Comparison of ENCODE assay signal across 11 cellular contexts in the genomic region with DNA sequence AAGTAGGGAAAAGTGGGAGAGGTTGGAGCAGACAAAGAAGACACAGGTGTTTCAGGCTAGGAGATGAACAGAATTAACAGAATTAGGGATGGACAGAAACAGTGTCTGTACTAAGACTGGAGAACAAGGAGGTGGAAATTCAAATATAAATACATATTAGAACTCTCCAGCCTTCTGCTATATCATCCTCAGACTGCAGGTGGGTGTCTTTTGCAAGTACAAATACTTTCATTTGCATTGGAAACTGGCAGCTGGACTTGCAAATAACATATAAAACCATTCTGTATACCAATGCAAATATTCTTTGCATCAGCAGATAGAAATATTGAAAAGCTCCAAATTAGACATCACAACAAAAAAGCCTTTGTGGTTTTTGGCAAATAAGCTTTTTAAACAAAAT.
DNase-seq lines count a peak whose midpoint lies in the region; ATAC-seq and TF ChIP-seq lines count a peak whose summit lies in the region.
"Had no signal": no experiment of that assay in that cellular context is flagged by ENCODE, and none has a peak within 500 bp of the region (broad histone marks: within the 10 kb centered on the region; RNA-seq: fewer than 3 reads in every experiment).

No MANE protein-coding gene starts in this region.

- no peaks in the 10 kb centered on the region for H3F3A ChIP-seq in MM.1S (ENCODE audit: insufficient read depth, low read length)

- DNase-seq in MM.1S = peak; percentile 33
- DNase-seq in fibroblast of pulmonary artery (ENCODE audit: low read depth) = peak; percentile 18
- DNase-seq in stimulated activated naive CD4-positive, alpha-beta T cell (lab: John Stamatoyannopoulos, UW) = no peak
- no peak for DNase-seq in upper lobe of left lung
- no peak for DNase-seq in stimulated activated naive CD4-positive, alpha-beta T cell treated with Interleukin-2 at 50 U/mL for 16 hours (lab: John Stamatoyannopoulos, UW)
- DNase-seq: Calu3, NCI-H774 had no signal

- peak; percentile 35 for ATAC-seq in GM18502 (IDR thresholded peaks at IDR 0.05; ENCODE audit: poor library complexity, unreplicated experiment)
- ATAC-seq in GM21529 (IDR thresholded peaks at IDR 0.05; ENCODE audit: unreplicated experiment) = peak; percentile 41
- ATAC-seq in upper lobe of left lung (ENCODE audit: low FRiP score in 2 of 2) = no peak
- ATAC-seq in GM21737 (IDR thresholded peaks at IDR 0.05; ENCODE audit: unreplicated experiment) = no peak

- H3K9ac ChIP-seq in MM.1S (ENCODE audit: low read length) = no peak overlapping the region
- H3K9ac ChIP-seq: parathyroid adenoma had no signal

- H3K27ac ChIP-seq in MM.1S (ENCODE audit: low read length) (0 out of 2 replicates have a peak overlapping the region, but pooled peaks have one; percentile 18), upper lobe of left lung (no peak overlapping the region)
- H3K27ac ChIP-seq: parathyroid adenoma had no signal

- H3K4me3 ChIP-seq in MM.1S (ENCODE audit: low read length) (no peak overlapping the region), fibroblast of pulmonary artery (replicated peaks; ENCODE audit: low read depth, low read length) (no peak overlapping the region), upper lobe of left lung (no peak overlapping the region)

- H2AFZ ChIP-seq in MM.1S (ENCODE audit: low read length) = no peak overlapping the region
- H2AFZ ChIP-seq: parathyroid adenoma had no signal

- H3K9me3 ChIP-seq in MM.1S (replicated peaks; ENCODE audit: insufficient read depth, low read length) = no peaks in the 10 kb centered on the region
- no peaks in the 10 kb centered on the region for H3K9me3 ChIP-seq in upper lobe of left lung

- TF ChIP-seq POLR2A in upper lobe of left lung (IDR thresholded peaks at IDR 0.05) = no peak

- peak overlapping the region; percentile 29; the same call in 1 of the 2 replicates for H3K4me2 ChIP-seq in MM.1S (ENCODE audit: low read depth, low read length)

- H3K36me3 ChIP-seq in MM.1S (replicated peaks; ENCODE audit: insufficient read depth, low read length) (no peaks in the 10 kb centered on the region), upper lobe of left lung (no peaks in the 10 kb centered on the region)

- no peaks in the 10 kb centered on the region for H3K9me2 ChIP-seq in MM.1S (replicated peaks; ENCODE audit: insufficient read depth, low read length)

- H3K27me3 ChIP-seq in MM.1S (replicated peaks; ENCODE audit: insufficient read depth, low read length) (no peaks in the 10 kb centered on the region), upper lobe of left lung (no peaks in the 10 kb centered on the region)

- TF ChIP-seq EP300 in upper lobe of left lung (IDR thresholded peaks at IDR 0.05) = no peak

- no peaks in the 10 kb centered on the region for H4K20me1 ChIP-seq in MM.1S (ENCODE audit: insufficient read depth, low read length)

- H3K4me1 ChIP-seq in MM.1S (ENCODE audit: low read length) (peaks cover 9% of the 10 kb centered on the region), upper lobe of left lung (no peaks in the 10 kb centered on the region)
- H3K4me1 ChIP-seq: parathyroid adenoma had no signal

- H3K79me2 ChIP-seq in MM.1S (ENCODE audit: low read length) = no peaks in the 10 kb centered on the region
- H3K79me2 ChIP-seq: parathyroid adenoma had no signal

- TF ChIP-seq CTCF in MM.1S (IDR thresholded peaks at IDR 0.05; ENCODE audit: low read length) (peak; percentile 22; the same call in 1 of the 2 replicates), fibroblast of pulmonary artery (IDR thresholded peaks at IDR 0.05; ENCODE audit: low read length, missing control alignments) (peak; percentile 5), upper lobe of left lung (IDR thresholded peaks at IDR 0.05) (no peak)

Comparison
In these comparisons a context has a peak if more than half of its experiments do, and no peak if none do; other contexts are left out.
1. ATAC-seq: peak in GM18502 (single experiment) and GM21529 (single experiment); none in upper lobe of left lung (0 of 2) and GM21737 (single experiment).
2. DNase-seq: peak in MM.1S (single experiment) and fibroblast of pulmonary artery (single experiment); none in stimulated activated naive CD4-positive, alpha-beta T cell (0 of 6), upper lobe of left lung (0 of 2) and stimulated activated naive CD4-positive, alpha-beta T cell treated with Interleukin-2 at 50 U/mL for 16 hours (single experiment).
3. CTCF ChIP-seq: peak in MM.1S (single experiment) and fibroblast of pulmonary artery (single experiment); none in upper lobe of left lung (0 of 6).